8 cellular contexts compared by ENCODE assay signal in genomic region chr2:207624170-207625013, GRCh38. TPM values are rescaled to one million over a fixed set of nuclear protein-coding genes. Genes with fewer than 3 reads are reported as not detected.
DNase-seq lines count a peak whose midpoint lies in the region; ATAC-seq and TF ChIP-seq lines count a peak whose summit lies in the region.

No MANE protein-coding gene starts in this region.

- H3K27me3 Mint-ChIP-seq in CD8-positive, alpha-beta memory T cell = peaks cover 0 to 3% of the 10 kb centered on the region in 2 donors

- peak; percentile 50 to 76 (median 60) for DNase-seq in CD8-positive, alpha-beta memory T cell
- DNase-seq in PC-3 (peak; percentile 70), activated T-helper 1 cell treated with Interleukin-2 at 50 U/mL for 16 hours (ENCODE audit: low read depth) (peak; percentile 45), esophagus squamous epithelium (lab: John Stamatoyannopoulos, UW) (no peak)
- DNase-seq in stimulated activated effector memory CD8-positive, alpha-beta T cell treated with anti-CD3 and anti-CD28 coated beads, Interleukin-12 subunit alpha, Interleukin-12 subunit beta, amount 100 ng/mL, for 72 hours (ENCODE audit: low spot score in 2 of 2) = peak; percentile 53 to 79

- H2AFZ ChIP-seq in PC-3 (ENCODE audit: low read length) = peak overlapping the region; percentile 98

- TF ChIP-seq CTCF in PC-3 (conservative IDR thresholded peaks at IDR 0.05; ENCODE audit: low read depth, low read length) (no peak), esophagus squamous epithelium (IDR thresholded peaks at IDR 0.05) (no peak)

- H3K4me3 Mint-ChIP-seq in CD8-positive, alpha-beta memory T cell = peak overlapping the region; percentile 87 to 100 (median 94)
- H3K4me3 Mint-ChIP-seq in stimulated activated effector memory CD8-positive, alpha-beta T cell treated with anti-CD3 and anti-CD28 coated beads, Interleukin-12 subunit alpha, Interleukin-12 subunit beta, amount 100 ng/mL, for 72 hours = peak overlapping the region; percentile 84

- H3K4me1 ChIP-seq in CD8-positive, alpha-beta memory T cell (ENCODE audit: insufficient read depth, low read length) = peaks cover 26% of the 10 kb centered on the region
- H3K4me1 ChIP-seq in PC-3 (ENCODE audit: insufficient read depth, low read length) (peaks cover 9% of the 10 kb centered on the region), esophagus squamous epithelium (peaks cover 13 to 39% (median 19%) of the 10 kb centered on the region in 3 donors), muscle layer of duodenum (ENCODE audit: control insufficient read depth in 1 of 2, insufficient read depth in 2 of 2, low read length in 2 of 2) (peaks cover 7 to 15% of the 10 kb centered on the region in 2 donors)

- H3K9me3 ChIP-seq in CD8-positive, alpha-beta memory T cell (ENCODE audit: low read length) = no peaks in the 10 kb centered on the region
- H3K9me3 ChIP-seq in PC-3 (ENCODE audit: low read length) = no peaks in the 10 kb centered on the region
- H3K9me3 ChIP-seq in esophagus squamous epithelium = no peaks in the 10 kb centered on the region
- no peaks in the 10 kb centered on the region for H3K9me3 ChIP-seq in muscle layer of duodenum (ENCODE audit: control insufficient read depth in 1 of 2, low read length in 2 of 2)

- no peaks in the 10 kb centered on the region for H3K9me2 ChIP-seq in PC-3 (replicated peaks; ENCODE audit: low read length)

- peak overlapping the region; percentile 99 for H3K4me2 ChIP-seq in PC-3 (ENCODE audit: low read length)

- ATAC-seq in GM19395 (IDR thresholded peaks at IDR 0.05; ENCODE audit: unreplicated experiment) (peak; percentile 48), HG03520 (IDR thresholded peaks at IDR 0.05; ENCODE audit: unreplicated experiment) (peak; percentile 27), PC-3 (peak; percentile 53)
- ATAC-seq in stimulated activated effector memory CD8-positive, alpha-beta T cell treated with anti-CD3 and anti-CD28 coated beads, Interleukin-12 subunit alpha, Interleukin-12 subunit beta, amount 100 ng/mL, for 72 hours = peak; percentile 61

- H3K79me2 ChIP-seq in PC-3 (ENCODE audit: low read length) = peaks cover 44% of the 10 kb centered on the region

- POLR2A ChIA-PET in CD8-positive, alpha-beta memory T cell (lab: Charles Lee) = interaction anchor here (0.6 to 3.7 kb wide), 8 partner anchors 31 to 642 kb away, joined by 3 to 109 read pairs (median 4); partner anchors contain the start of genes CCNYL1, CREB1, KLF7 and PIKFYVE
- POLR2A ChIA-PET in PC-3 (lab: Charles Lee; ENCODE audit: unreplicated experiment) = interaction anchor here (0.6 to 1.4 kb wide), 8 partner anchors 8 to 123 kb away, joined by 3 to 14 read pairs (median 4); partner anchors contain the start of genes CCNYL1 and CREB1

- CTCF ChIA-PET in CD8-positive, alpha-beta memory T cell (lab: Charles Lee) = interaction anchor here (0.6 to 4.1 kb wide), 26 partner anchors 9 to 459 kb away, joined by 3 to 31 read pairs (median 4); partner anchors contain the start of genes CCNYL1, CREB1 and KLF7
- CTCF ChIA-PET in PC-3 (lab: Charles Lee) = interaction anchor here (0.5 to 2.3 kb wide), 7 partner anchors 8 to 444 kb away, joined by 3 to 18 read pairs (median 4); partner anchors contain the start of gene CCNYL1

- peak overlapping the region; percentile 93 to 99 (median 96) for H3K27ac Mint-ChIP-seq in CD8-positive, alpha-beta memory T cell
- H3K27ac Mint-ChIP-seq in stimulated activated effector memory CD8-positive, alpha-beta T cell treated with anti-CD3 and anti-CD28 coated beads, Interleukin-12 subunit alpha, Interleukin-12 subunit beta, amount 100 ng/mL, for 72 hours = peak overlapping the region; percentile 88

- peak overlapping the region; percentile 99 for H3K9ac ChIP-seq in PC-3 (ENCODE audit: low read length)

- H3K27me3 ChIP-seq in CD8-positive, alpha-beta memory T cell (ENCODE audit: insufficient read depth, low read length, poor library complexity, severe bottlenecking) = no peaks in the 10 kb centered on the region
- no peaks in the 10 kb centered on the region for H3K27me3 ChIP-seq in PC-3 (ENCODE audit: low read length)
- no peaks in the 10 kb centered on the region for H3K27me3 ChIP-seq in esophagus squamous epithelium
- no peaks in the 10 kb centered on the region for H3K27me3 ChIP-seq in muscle layer of duodenum (ENCODE audit: low read depth, low read length)

- intact Hi-C loops in PC-3 (cut with micrococcal nuclease) (loop anchor here (1.0 to 10.0 kb wide), 11 partner anchors 40 to 820 kb away; partner anchors contain the start of genes CCNYL1, CREB1 and PIKFYVE), esophagus squamous epithelium (cut with DNase I) (loop anchor here (10.0 kb wide), 1 partner anchor 470 kb away; no protein-coding TSS in a partner anchor)

- BruUV-seq in PC-3 (replicated peaks; lab: Mats Ljungman, UMichigan) = TSS peak; percentile 59

- H3K4me3 ChIP-seq in CD8-positive, alpha-beta memory T cell (ENCODE audit: low read length) = peak overlapping the region; percentile 98
- H3K4me3 ChIP-seq in PC-3 (ENCODE audit: low read length) (peak overlapping the region; percentile 80), esophagus squamous epithelium (peak overlapping the region; percentile 79 to 93 (median 86)), muscle layer of duodenum (ENCODE audit: low read depth in 1 of 2, low read length in 2 of 2) (peak overlapping the region; percentile 91 to 94)

- peak overlapping the region; percentile 95 for H3K27ac ChIP-seq in CD8-positive, alpha-beta memory T cell (ENCODE audit: low read depth, low read length)
- peak overlapping the region; percentile 100 for H3K27ac ChIP-seq in PC-3 (ENCODE audit: low read length)
- peak overlapping the region; percentile 93 to 97 (median 95) for H3K27ac ChIP-seq in esophagus squamous epithelium
- peak overlapping the region; percentile 83 for H3K27ac ChIP-seq in muscle layer of duodenum (ENCODE audit: low read length)

- 0 to 1% methylated on average over 23 to 33 of the region's 47 CpGs for WGBS in esophagus squamous epithelium, 2 donors

- no peaks in the 10 kb centered on the region for H4K20me1 ChIP-seq in PC-3 (ENCODE audit: low read length)

- peaks cover 34 to 55% (median 41%) of the 10 kb centered on the region in 3 donors for H3K4me1 Mint-ChIP-seq in CD8-positive, alpha-beta memory T cell
- peaks cover 43% of the 10 kb centered on the region for H3K4me1 Mint-ChIP-seq in stimulated activated effector memory CD8-positive, alpha-beta T cell treated with anti-CD3 and anti-CD28 coated beads, Interleukin-12 subunit alpha, Interleukin-12 subunit beta, amount 100 ng/mL, for 72 hours

- peaks cover 14% of the 10 kb centered on the region for H3K36me3 ChIP-seq in CD8-positive, alpha-beta memory T cell (ENCODE audit: insufficient read depth, low read length)
- peaks cover 8% of the 10 kb centered on the region; the same call in 1 of the 2 replicates for H3K36me3 ChIP-seq in PC-3 (ENCODE audit: low read depth, low read length)
- H3K36me3 ChIP-seq in esophagus squamous epithelium = peaks cover 0 to 23% (median 5%) of the 10 kb centered on the region in 3 donors
- H3K36me3 ChIP-seq in muscle layer of duodenum (ENCODE audit: control insufficient read depth in 1 of 2, insufficient read depth in 2 of 2, low read length in 2 of 2) = peaks cover 0 to 6% of the 10 kb centered on the region in 2 donors

- peak in 2 of 4 donors; percentile 54 to 68 for TF ChIP-seq POLR2A in esophagus squamous epithelium (IDR thresholded peaks at IDR 0.05)

- H3K36me3 Mint-ChIP-seq in CD8-positive, alpha-beta memory T cell = peaks cover 0 to 42% (median 4%) of the 10 kb centered on the region in 3 donors
- H3K36me3 Mint-ChIP-seq in stimulated activated effector memory CD8-positive, alpha-beta T cell treated with anti-CD3 and anti-CD28 coated beads, Interleukin-12 subunit alpha, Interleukin-12 subunit beta, amount 100 ng/mL, for 72 hours = peaks cover 60% of the 10 kb centered on the region

- H3K9me3 Mint-ChIP-seq in CD8-positive, alpha-beta memory T cell = no peaks in the 10 kb centered on the region
- no peaks in the 10 kb centered on the region for H3K9me3 Mint-ChIP-seq in stimulated activated effector memory CD8-positive, alpha-beta T cell treated with anti-CD3 and anti-CD28 coated beads, Interleukin-12 subunit alpha, Interleukin-12 subunit beta, amount 100 ng/mL, for 72 hours

- H3F3A ChIP-seq in PC-3 (ENCODE audit: low read length, unreplicated experiment) = no peaks in the 10 kb centered on the region

RNA-seq across cellular contexts. Expression of gene METTL21A, which starts 0.8 kb away (rescaled TPM):
- total RNA-seq in CD8-positive, alpha-beta memory T cell = 10 to 100 TPM; 31.5 to 32.8 TPM
- 30.4 TPM for polyA plus RNA-seq in CD8-positive, alpha-beta memory T cell
- total RNA-seq in PC-3 (2014; rRNA removed) = 35.3 and 66.3 TPM in 2 replicates
- total RNA-seq in esophagus squamous epithelium = 10 to 100 TPM in 2 of 4 donors, 1 to 10 TPM in 2; 7.1 to 35.8 (median 10.4) TPM
